ENCODE assay signal across 39 cellular contexts in genomic region chr18:13158428-13158827, GRCh38.
"Had no signal": no experiment of that assay in that cellular context is flagged by ENCODE, and none has a peak within 500 bp of the region (broad histone marks: within the 10 kb centered on the region; RNA-seq: fewer than 3 reads in every experiment).

No MANE protein-coding gene starts in this region.

- ATAC-seq: activated naive CD4-positive, alpha-beta T cell treated with anti-CD3 and anti-CD28 coated beads, Interleukin-2, amount 50 U/mL, for 72 hours; activated naive CD8-positive, alpha-beta T cell treated with anti-CD3 and anti-CD28 coated beads, Interleukin-2, amount 50 U/mL, for 24 hours; activated T-cell treated with anti-CD3 and anti-CD28 coated beads, Interleukin-2, amount 50 U/mL, for 4 hours; activated T-cell treated with anti-CD3 and anti-CD28 coated beads, Interleukin-2, amount 50 U/mL, for 72 hours; activated T-helper 17 cell treated with anti-CD3 and anti-CD28 coated beads, Interleukin-2, amount 50 U/mL, for 72 hours; body of pancreas had no signal

- DNase-seq: activated effector memory CD4-positive, alpha-beta T cell treated with anti-CD3 and anti-CD28 coated beads, Interleukin-2, amount 50 U/mL, for 16 hours; activated effector memory CD4-positive, alpha-beta T cell treated with Interleukin-2 at 50 U/mL for 16 hours; activated gamma-delta T cell; activated gamma-delta T cell treated with Interleukin-2 at 50 U/mL for 16 hours; activated naive CD4-positive, alpha-beta T cell; activated naive CD4-positive, alpha-beta T cell treated with anti-CD3 and anti-CD28 coated beads for 36 hours; activated naive CD4-positive, alpha-beta T cell treated with anti-CD3 and anti-CD28 coated beads, Interleukin-2, amount 10 ng/mL, durations not matched to agents 7 days and 5 days; activated naive CD4-positive, alpha-beta T cell treated with anti-CD3 and anti-CD28 coated beads, Interleukin-2, amount 50 U/mL, for 16 hours; activated naive CD4-positive, alpha-beta T cell treated with Interleukin-2 at 50 U/mL for 16 hours; activated naive CD8-positive, alpha-beta T cell treated with anti-CD3 and anti-CD28 coated beads for 36 hours; activated naive CD8-positive, alpha-beta T cell treated with anti-CD3 and anti-CD28 coated beads, Interleukin-2, amount 10 ng/mL, durations not matched to agents 7 days and 5 days; activated naive CD8-positive, alpha-beta T cell treated with anti-CD3 and anti-CD28 coated beads, Interleukin-2, amount 50 U/mL, for 24 hours; activated T-cell treated with anti-CD3 and anti-CD28 coated beads, Interleukin-2, amount 50 U/mL, for 1 hour; activated T-cell treated with anti-CD3 and anti-CD28 coated beads, Interleukin-2, amount 50 U/mL, for 24 hours; activated T-cell treated with anti-CD3 and anti-CD28 coated beads, Interleukin-2, amount 50 U/mL, for 4 hours; activated T-cell treated with anti-CD3 and anti-CD28 coated beads, Interleukin-2, amount 50 U/mL, for 48 hours; activated T-cell treated with anti-CD3 and anti-CD28 coated beads, Interleukin-2, amount 50 U/mL, for 72 hours; adrenal gland; amniotic stem cell; amygdala; anterior cingulate cortex; aorta; body of pancreas; brain microvascular endothelial cell; caudate nucleus; central memory CD4-positive, alpha-beta T cell; cerebellar nuclear complex had no signal

- FAIRE-seq: bronchial epithelial cell had no signal

- H3K27ac ChIP-seq: adrenal gland, ascending aorta, body of pancreas, brain microvascular endothelial cell, breast epithelium, cardiac muscle cell had no signal

- H3K4me1 ChIP-seq: adrenal gland, ascending aorta, body of pancreas, breast epithelium had no signal

- H3K4me3 Mint-ChIP-seq: activated naive CD4-positive, alpha-beta T cell treated with anti-CD3 and anti-CD28 coated beads for 36 hours; activated naive CD4-positive, alpha-beta T cell treated with anti-CD3 and anti-CD28 coated beads, Interleukin-2, amount 10 ng/mL, durations not matched to agents 7 days and 5 days; activated naive CD4-positive, alpha-beta T cell treated with anti-CD3 and anti-CD28 coated beads, Interleukin-2, amount 50 U/mL, for 24 hours; activated naive CD8-positive, alpha-beta T cell; activated naive CD8-positive, alpha-beta T cell treated with anti-CD3 and anti-CD28 coated beads for 36 hours; activated naive CD8-positive, alpha-beta T cell treated with anti-CD3 and anti-CD28 coated beads, Interleukin-2, amount 10 ng/mL, durations not matched to agents 7 days and 5 days; activated naive CD8-positive, alpha-beta T cell treated with anti-CD3 and anti-CD28 coated beads, Interleukin-2, amount 50 U/mL, for 24 hours; activated T-cell treated with anti-CD3 and anti-CD28 coated beads, Interleukin-2, amount 50 U/mL, for 24 hours; activated T-cell treated with anti-CD3 and anti-CD28 coated beads, Interleukin-2, amount 50 U/mL, for 4 hours; activated T-cell treated with anti-CD3 and anti-CD28 coated beads, Interleukin-2, amount 50 U/mL, for 72 hours; activated T-helper 1 cell treated with anti-CD3 and anti-CD28 coated beads, Interleukin-12 subunit alpha, Interleukin-12 subunit beta, Interleukin-2, Interleukin-4 antibody, amounts not matched to agents 30 ng/mL and 10 ng/mL and 1 ng/mL, durations not matched to agents 14 hours and 24 hours and 36 hours; activated T-helper 17 cell treated with anti-CD3 and anti-CD28 coated beads, Interleukin-2, amount 50 U/mL, for 72 hours; brain; central memory CD8-positive, alpha-beta T cell had no signal

- H3K27me3 ChIP-seq: adrenal gland, ascending aorta, body of pancreas, brain microvascular endothelial cell, breast epithelium, cardiac muscle cell had no signal

- H3K36me3 ChIP-seq: adrenal gland, ascending aorta, brain microvascular endothelial cell, breast epithelium, cardiac muscle cell had no signal

- H3K4me3 ChIP-seq: adrenal gland, ascending aorta, body of pancreas, breast epithelium, cardiac muscle cell had no signal

- H3K27me3 Mint-ChIP-seq: activated naive CD4-positive, alpha-beta T cell treated with anti-CD3 and anti-CD28 coated beads, Interleukin-2, amount 50 U/mL, for 24 hours; activated naive CD8-positive, alpha-beta T cell treated with anti-CD3 and anti-CD28 coated beads for 36 hours; activated naive CD8-positive, alpha-beta T cell treated with anti-CD3 and anti-CD28 coated beads, Interleukin-2, amount 50 U/mL, for 24 hours; activated T-cell treated with anti-CD3 and anti-CD28 coated beads, Interleukin-2, amount 50 U/mL, for 24 hours; brain had no signal

- H3K27ac Mint-ChIP-seq: activated naive CD4-positive, alpha-beta T cell treated with anti-CD3 and anti-CD28 coated beads for 36 hours; activated naive CD4-positive, alpha-beta T cell treated with anti-CD3 and anti-CD28 coated beads, Interleukin-2, amount 10 ng/mL, durations not matched to agents 7 days and 5 days; activated naive CD4-positive, alpha-beta T cell treated with anti-CD3 and anti-CD28 coated beads, Interleukin-2, amount 50 U/mL, for 24 hours; activated naive CD4-positive, alpha-beta T cell treated with anti-CD3 and anti-CD28 coated beads, Interleukin-2, amount 50 U/mL, for 72 hours; activated naive CD8-positive, alpha-beta T cell; activated naive CD8-positive, alpha-beta T cell treated with anti-CD3 and anti-CD28 coated beads for 36 hours; activated naive CD8-positive, alpha-beta T cell treated with anti-CD3 and anti-CD28 coated beads, Interleukin-2, amount 10 ng/mL, durations not matched to agents 7 days and 5 days; activated naive CD8-positive, alpha-beta T cell treated with anti-CD3 and anti-CD28 coated beads, Interleukin-2, amount 50 U/mL, for 24 hours; activated T-cell treated with anti-CD3 and anti-CD28 coated beads, Interleukin-2, amount 50 U/mL, for 24 hours; activated T-cell treated with anti-CD3 and anti-CD28 coated beads, Interleukin-2, amount 50 U/mL, for 72 hours; activated T-helper 1 cell treated with anti-CD3 and anti-CD28 coated beads, Interleukin-12 subunit alpha, Interleukin-12 subunit beta, Interleukin-2, Interleukin-4 antibody, amounts not matched to agents 30 ng/mL and 10 ng/mL and 1 ng/mL, durations not matched to agents 14 hours and 24 hours and 36 hours; activated T-helper 17 cell treated with anti-CD3 and anti-CD28 coated beads, Interleukin-2, amount 50 U/mL, for 72 hours; activated T-helper 2 cell treated with anti-CD3 and anti-CD28 coated beads, Interferon-gamma antibody, Interleukin-2, Interleukin-4, amounts not matched to agents 10 μg/mL and 5 μg/mL and 100 μg/mL, durations not matched to agents 14 hours and 24 hours and 36 hours; brain had no signal

- H3K4me1 Mint-ChIP-seq: activated naive CD8-positive, alpha-beta T cell treated with anti-CD3 and anti-CD28 coated beads for 36 hours; activated naive CD8-positive, alpha-beta T cell treated with anti-CD3 and anti-CD28 coated beads, Interleukin-2, amount 50 U/mL, for 24 hours; brain had no signal

- H3K9me3 ChIP-seq: body of pancreas had no signal
